In the genomic region with DNA sequence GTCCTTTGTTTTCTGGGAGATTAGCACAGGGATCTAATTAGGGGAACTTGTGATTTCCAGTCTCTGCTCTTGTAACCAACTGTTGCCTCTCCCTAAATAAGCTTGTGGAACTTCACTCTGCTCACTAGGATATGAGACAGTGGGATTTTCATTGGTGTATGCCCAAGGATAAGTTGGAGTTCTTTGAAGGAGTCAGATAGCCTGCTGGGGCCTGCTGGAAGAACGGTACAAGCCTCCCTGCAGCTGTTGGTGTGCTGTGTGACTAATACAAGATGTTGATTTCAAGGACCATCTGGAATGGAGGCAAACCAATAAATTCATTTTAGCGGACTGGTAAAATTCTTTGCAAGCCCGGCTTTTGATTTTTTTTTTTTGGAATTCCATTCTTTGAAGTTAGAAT, we compare ENCODE assay signal across 27 cellular contexts.
DNase-seq lines count a peak whose midpoint lies in the region; ATAC-seq and TF ChIP-seq lines count a peak whose summit lies in the region.
"Had no signal": no experiment of that assay in that cellular context is flagged by ENCODE, and none has a peak within 500 bp of the region (broad histone marks: within the 10 kb centered on the region; RNA-seq: fewer than 3 reads in every experiment).

No MANE protein-coding gene starts in this region.

- TF ChIP-seq CTCF in hepatocyte (IDR thresholded peaks at IDR 0.05; ENCODE audit: poor library complexity) (no peak), type B pancreatic cell (conservative IDR thresholded peaks at IDR 0.05) (no peak)

- WGBS in hepatocyte (ENCODE audit: low lambda C conversion rate, missing lambda C conversion rate): 49% methylated on average over 3 of the region's 3 CpGs

- no peaks in the 10 kb centered on the region for H3K27me3 Mint-ChIP-seq in type B pancreatic cell
- H3K27me3 Mint-ChIP-seq: stimulated activated naive B cell treated with anti-CD40 and anti-IgM and Interleukin-4, amounts not matched to agents 10 μg/mL and 1 μg/mL and 100 μg/mL, for 72 hours had no signal

- H3K4me1 ChIP-seq in hepatocyte (ENCODE audit: insufficient read depth) (peaks cover 16% of the 10 kb centered on the region), skeletal muscle satellite cell (ENCODE audit: control insufficient read depth, insufficient read depth, low read length) (peaks cover 11% of the 10 kb centered on the region)
- H3K4me1 ChIP-seq: breast epithelium had no signal

- no peaks in the 10 kb centered on the region for H4K20me1 ChIP-seq in hepatocyte (ENCODE audit: insufficient read depth, poor library complexity, severe bottlenecking)

- peaks cover 13% of the 10 kb centered on the region for H3K36me3 Mint-ChIP-seq in type B pancreatic cell
- H3K36me3 Mint-ChIP-seq: natural killer cell; stimulated activated naive B cell treated with anti-CD40 and anti-IgM and Interleukin-4, amounts not matched to agents 10 μg/mL and 1 μg/mL and 100 μg/mL, for 72 hours had no signal

- peak overlapping the region; percentile 19 for H3K27ac ChIP-seq in hepatocyte
- H3K27ac ChIP-seq: breast epithelium, C4-2B, HL-60, ovary had no signal

- H3K4me2 ChIP-seq in hepatocyte: no peak overlapping the region
- H3K4me2 ChIP-seq in skeletal muscle satellite cell (ENCODE audit: low read length): peak overlapping the region; percentile 22

- H3K4me3 Mint-ChIP-seq in type B pancreatic cell: no peak overlapping the region
- H3K4me3 Mint-ChIP-seq: activated CD4-positive, alpha-beta T cell treated with anti-CD3 and anti-CD28 coated beads, Interleukin-2, amount 10 ng/mL, durations not matched to agents 7 days and 5 days; activated T-cell treated with anti-CD3 and anti-CD28 coated beads, Interleukin-2, amount 50 U/mL, for 4 hours; mesothelial cell of epicardium; natural killer cell; stimulated activated naive B cell treated with anti-CD40 and anti-IgM and Interleukin-4, amounts not matched to agents 10 μg/mL and 1 μg/mL and 100 μg/mL, for 72 hours; WTC11 had no signal

- H3K27me3 ChIP-seq in hepatocyte: no peaks in the 10 kb centered on the region
- no peaks in the 10 kb centered on the region for H3K27me3 ChIP-seq in skeletal muscle satellite cell (ENCODE audit: control insufficient read depth, insufficient read depth, low read length)
- H3K27me3 ChIP-seq: breast epithelium, ovary had no signal

- H3K9me2 ChIP-seq in hepatocyte (replicated peaks; ENCODE audit: insufficient read depth): no peaks in the 10 kb centered on the region

- DNase-seq in NCI-H2171 (lab: John Stamatoyannopoulos, UW) (peak; percentile 11), astrocyte of the hippocampus (ENCODE audit: low read depth, low spot score) (peak; percentile 27), hepatocyte (ENCODE audit: low spot score) (no peak), type B pancreatic cell (ENCODE audit: extremely low spot score, unreplicated experiment) (no peak), 8988T (no peak), left cardiac atrium (no peak)
- DNase-seq: activated CD4-positive, alpha-beta T cell treated with anti-CD3 and anti-CD28 coated beads, Interleukin-2, amount 10 ng/mL, durations not matched to agents 7 days and 5 days; activated naive CD4-positive, alpha-beta T cell; activated T-cell treated with anti-CD3 and anti-CD28 coated beads, Interleukin-2, amount 50 U/mL, for 4 hours; effector CD4-positive, alpha-beta T cell; EL; Karpas-422; natural killer cell; NCI-H510A; ovary; retina; SHP77 treated with DMSO at 0.1 percent for 48 hours; stimulated activated naive B cell treated with anti-CD40 and anti-IgM and Interleukin-4, amounts not matched to agents 10 μg/mL and 1 μg/mL and 100 μg/mL, for 72 hours had no signal

- no peak overlapping the region for H3K4me3 ChIP-seq in hepatocyte
- H3K4me3 ChIP-seq in skeletal muscle satellite cell (ENCODE audit: low read length): no peak overlapping the region
- H3K4me3 ChIP-seq: breast epithelium, GM12878, ovary had no signal

- no peak overlapping the region for H3K27ac Mint-ChIP-seq in type B pancreatic cell
- H3K27ac Mint-ChIP-seq: activated CD4-positive, alpha-beta T cell treated with anti-CD3 and anti-CD28 coated beads, Interleukin-2, amount 10 ng/mL, durations not matched to agents 7 days and 5 days; mesothelial cell of epicardium; natural killer cell; stimulated activated naive B cell treated with anti-CD40 and anti-IgM and Interleukin-4, amounts not matched to agents 10 μg/mL and 1 μg/mL and 100 μg/mL, for 72 hours; WTC11 had no signal

- no peak overlapping the region for H2AFZ ChIP-seq in hepatocyte

- H3K9me3 ChIP-seq in hepatocyte (ENCODE audit: low read depth) (no peaks in the 10 kb centered on the region), skeletal muscle satellite cell (replicated peaks; ENCODE audit: low read length) (no peaks in the 10 kb centered on the region)
- H3K9me3 ChIP-seq: breast epithelium, ovary had no signal

- no peaks in the 10 kb centered on the region for H3K4me1 Mint-ChIP-seq in type B pancreatic cell (ENCODE audit: unreplicated experiment)
- H3K4me1 Mint-ChIP-seq: activated CD4-positive, alpha-beta T cell treated with anti-CD3 and anti-CD28 coated beads, Interleukin-2, amount 10 ng/mL, durations not matched to agents 7 days and 5 days; natural killer cell; stimulated activated naive B cell treated with anti-CD40 and anti-IgM and Interleukin-4, amounts not matched to agents 10 μg/mL and 1 μg/mL and 100 μg/mL, for 72 hours had no signal

- H3K79me2 ChIP-seq in hepatocyte: no peaks in the 10 kb centered on the region

- H3K36me3 ChIP-seq in hepatocyte (replicated peaks; ENCODE audit: insufficient read depth, low read depth) (no peaks in the 10 kb centered on the region), skeletal muscle satellite cell (ENCODE audit: insufficient read depth, low read length) (no peaks in the 10 kb centered on the region)
- H3K36me3 ChIP-seq: breast epithelium, ovary had no signal

- ATAC-seq in SK-N-SH treated with all-trans-retinoic acid at 6 μM for 48 hours (no peak), left cardiac atrium (no peak)
- ATAC-seq: activated T-cell treated with anti-CD3 and anti-CD28 coated beads, Interleukin-2, amount 50 U/mL, for 4 hours; GM12878; natural killer cell; Panc1; stimulated activated naive B cell treated with anti-CD40 and anti-IgM and Interleukin-4, amounts not matched to agents 10 μg/mL and 1 μg/mL and 100 μg/mL, for 72 hours; WTC11 had no signal

- no peak overlapping the region for H3K9ac ChIP-seq in skeletal muscle satellite cell (ENCODE audit: low read depth, low read length)

- intact Hi-C loops in left cardiac atrium (cut with DNase I): no loop called here

- no peaks in the 10 kb centered on the region for H3K9me3 Mint-ChIP-seq in type B pancreatic cell
- H3K9me3 Mint-ChIP-seq: activated CD4-positive, alpha-beta T cell treated with anti-CD3 and anti-CD28 coated beads, Interleukin-2, amount 10 ng/mL, durations not matched to agents 7 days and 5 days; activated T-cell treated with anti-CD3 and anti-CD28 coated beads, Interleukin-2, amount 50 U/mL, for 4 hours; natural killer cell; stimulated activated naive B cell treated with anti-CD40 and anti-IgM and Interleukin-4, amounts not matched to agents 10 μg/mL and 1 μg/mL and 100 μg/mL, for 72 hours had no signal

TF ChIP-seq in SK-N-SH treated with all-trans-retinoic acid at 6 μM for 48 hours, 23 proteins besides CTCF, POLR2A, EP300 and RAD21 (continues in another document):
- TF ChIP-seq, protein P1, sequence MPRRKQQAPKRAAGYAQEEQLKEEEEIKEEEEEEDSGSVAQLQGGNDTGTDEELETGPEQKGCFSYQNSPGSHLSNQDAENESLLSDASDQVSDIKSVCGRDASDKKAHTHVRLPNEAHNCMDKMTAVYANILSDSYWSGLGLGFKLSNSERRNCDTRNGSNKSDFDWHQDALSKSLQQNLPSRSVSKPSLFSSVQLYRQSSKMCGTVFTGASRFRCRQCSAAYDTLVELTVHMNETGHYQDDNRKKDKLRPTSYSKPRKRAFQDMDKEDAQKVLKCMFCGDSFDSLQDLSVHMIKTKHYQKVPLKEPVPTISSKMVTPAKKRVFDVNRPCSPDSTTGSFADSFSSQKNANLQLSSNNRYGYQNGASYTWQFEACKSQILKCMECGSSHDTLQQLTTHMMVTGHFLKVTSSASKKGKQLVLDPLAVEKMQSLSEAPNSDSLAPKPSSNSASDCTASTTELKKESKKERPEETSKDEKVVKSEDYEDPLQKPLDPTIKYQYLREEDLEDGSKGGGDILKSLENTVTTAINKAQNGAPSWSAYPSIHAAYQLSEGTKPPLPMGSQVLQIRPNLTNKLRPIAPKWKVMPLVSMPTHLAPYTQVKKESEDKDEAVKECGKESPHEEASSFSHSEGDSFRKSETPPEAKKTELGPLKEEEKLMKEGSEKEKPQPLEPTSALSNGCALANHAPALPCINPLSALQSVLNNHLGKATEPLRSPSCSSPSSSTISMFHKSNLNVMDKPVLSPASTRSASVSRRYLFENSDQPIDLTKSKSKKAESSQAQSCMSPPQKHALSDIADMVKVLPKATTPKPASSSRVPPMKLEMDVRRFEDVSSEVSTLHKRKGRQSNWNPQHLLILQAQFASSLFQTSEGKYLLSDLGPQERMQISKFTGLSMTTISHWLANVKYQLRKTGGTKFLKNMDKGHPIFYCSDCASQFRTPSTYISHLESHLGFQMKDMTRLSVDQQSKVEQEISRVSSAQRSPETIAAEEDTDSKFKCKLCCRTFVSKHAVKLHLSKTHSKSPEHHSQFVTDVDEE (CRISPR knock-in tag; IDR thresholded peaks at IDR 0.05): no peak
- TF ChIP-seq, protein P2, sequence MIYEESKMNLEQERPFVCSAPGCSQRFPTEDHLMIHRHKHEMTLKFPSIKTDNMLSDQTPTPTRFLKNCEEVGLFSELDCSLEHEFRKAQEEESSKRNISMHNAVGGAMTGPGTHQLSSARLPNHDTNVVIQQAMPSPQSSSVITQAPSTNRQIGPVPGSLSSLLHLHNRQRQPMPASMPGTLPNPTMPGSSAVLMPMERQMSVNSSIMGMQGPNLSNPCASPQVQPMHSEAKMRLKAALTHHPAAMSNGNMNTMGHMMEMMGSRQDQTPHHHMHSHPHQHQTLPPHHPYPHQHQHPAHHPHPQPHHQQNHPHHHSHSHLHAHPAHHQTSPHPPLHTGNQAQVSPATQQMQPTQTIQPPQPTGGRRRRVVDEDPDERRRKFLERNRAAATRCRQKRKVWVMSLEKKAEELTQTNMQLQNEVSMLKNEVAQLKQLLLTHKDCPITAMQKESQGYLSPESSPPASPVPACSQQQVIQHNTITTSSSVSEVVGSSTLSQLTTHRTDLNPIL (CRISPR knock-in tag; IDR thresholded peaks at IDR 0.05; ENCODE audit: low read depth): no peak
- TF ChIP-seq SNAI2 (CRISPR knock-in tag; IDR thresholded peaks at IDR 0.05): no peak

Comparison
In these comparisons a context has a peak if more than half of its experiments do, and no peak if none do; other contexts are left out.
1. DNase-seq: peak in NCI-H2171 (single experiment) and astrocyte of the hippocampus (single experiment); none in hepatocyte (single experiment), type B pancreatic cell (single experiment), 8988T (single experiment) and left cardiac atrium (single experiment).